In the genomic region with DNA sequence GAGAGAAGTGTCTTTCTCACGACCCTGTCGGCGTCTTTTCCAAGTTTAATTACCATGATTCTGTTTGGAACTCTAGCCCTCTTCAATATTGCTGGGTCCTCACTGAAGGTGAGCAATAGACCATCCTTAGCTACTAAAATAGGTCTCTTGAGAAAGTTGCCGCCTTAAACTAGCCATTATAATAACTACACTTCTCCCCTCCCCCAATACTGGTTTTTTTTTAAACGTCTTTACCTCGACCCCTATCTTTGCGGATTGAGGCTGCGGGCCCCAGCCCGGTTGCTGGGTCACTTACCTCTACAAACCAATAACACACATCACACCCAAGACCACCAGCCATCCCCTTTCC, we compare ENCODE assay signal across 8 cellular contexts. TPM values are rescaled to one million over a fixed set of nuclear protein-coding genes. Genes with fewer than 3 reads are reported as not detected.
A peak's percentile ranks its signal among the peaks of the same experiment; 100 is the strongest.
DNase-seq lines count a peak whose midpoint lies in the region; ATAC-seq and TF ChIP-seq lines count a peak whose summit lies in the region.

No MANE protein-coding gene starts in this region.

- peak overlapping the region; percentile 48 to 81 (median 66) for H3K4me3 ChIP-seq in heart right ventricle
- H3K4me3 ChIP-seq in choroid plexus epithelial cell (ENCODE audit: low read depth, low read length): peak overlapping the region; percentile 85
- H3K4me3 ChIP-seq in mesodermal cell (ENCODE audit: extremely low read depth, insufficient read depth, low read length, poor library complexity, severe bottlenecking): peak overlapping the region; percentile 74

- no peak for DNase-seq in heart right ventricle
- no peak for DNase-seq in left ventricle myocardium superior
- no peak for DNase-seq in choroid plexus epithelial cell (ENCODE audit: low read depth)
- no peak for DNase-seq in stimulated activated naive CD4-positive, alpha-beta T cell (lab: John Stamatoyannopoulos, UW)
- DNase-seq in activated gamma-delta T cell (lab: John Stamatoyannopoulos, UW): no peak
- no peak for DNase-seq in stimulated activated naive CD8-positive, alpha-beta T cell treated with anti-CD3 and anti-CD28 coated beads, Interleukin-15, Interleukin-2, amounts not matched to agents 100 U/mL and 50 U/mL, for 24 hours
- no peak for DNase-seq in NCI-H1417 (lab: John Stamatoyannopoulos, UW)

- intact Hi-C loops in heart right ventricle (cut with DNase I) (loop anchor here in 6 of 10 donors (1.0 to 10.0 kb wide), 5 partner anchors 50 to 346 kb away; a partner anchor contains a TSS), left ventricle myocardium superior (cut with micrococcal nuclease) (no loop called here)

- H3K27me3 ChIP-seq in heart right ventricle: no peaks in the 10 kb centered on the region

- H3K27ac ChIP-seq in heart right ventricle (peak overlapping the region; percentile 83 to 100 (median 96)), mesodermal cell (ENCODE audit: low read depth, low read length, severe bottlenecking) (peak overlapping the region; percentile 99)

- no peak for ATAC-seq in heart right ventricle
- no peak for ATAC-seq in left ventricle myocardium superior
- no peak for ATAC-seq in stimulated activated naive CD8-positive, alpha-beta T cell treated with anti-CD3 and anti-CD28 coated beads, Interleukin-15, Interleukin-2, amounts not matched to agents 100 U/mL and 50 U/mL, for 24 hours

- WGBS in heart right ventricle, 2 donors: 1 to 2% methylated on average over 9 of the region's 9 CpGs
- 0 to 1% methylated on average over 6 to 8 of the region's 9 CpGs for WGBS in mesodermal cell (ENCODE audit: insufficient coverage in 2 of 2), 2 experiments

- H3K4me1 ChIP-seq in heart right ventricle (peaks cover 3 to 54% (median 24%) of the 10 kb centered on the region in 9 donors), mesodermal cell (ENCODE audit: control insufficient read depth, insufficient read depth, low read length, poor library complexity, severe bottlenecking) (peaks cover 10% of the 10 kb centered on the region)

- TF ChIP-seq CTCF in heart right ventricle (IDR thresholded peaks at IDR 0.05): no peak
- TF ChIP-seq CTCF in choroid plexus epithelial cell (conservative IDR thresholded peaks at IDR 0.05; ENCODE audit: low read depth, low read length): no peak

- H3K9me3 ChIP-seq in heart right ventricle: no peaks in the 10 kb centered on the region
- H3K9me3 ChIP-seq in mesodermal cell (ENCODE audit: control insufficient read depth, low read length): no peaks in the 10 kb centered on the region

- peaks cover 0 to 43% (median 35%) of the 10 kb centered on the region in 9 donors for H3K36me3 ChIP-seq in heart right ventricle
- H3K36me3 ChIP-seq in mesodermal cell (ENCODE audit: control insufficient read depth, insufficient read depth, low read length): peaks cover 45% of the 10 kb centered on the region

RNA-seq across cellular contexts. Expression of a gene that starts 0.7 kb away (rescaled TPM):
- total RNA-seq in heart right ventricle (100 to 1,000 TPM; 115 to 148 (median 132) TPM), left ventricle myocardium superior (126 TPM)
- 10 to 100 TPM; 66.7 to 92.6 TPM for polyA plus RNA-seq in heart right ventricle
- polyA plus RNA-seq in mesodermal cell (2013, experiment 1 of 2): 98.5 TPM
- 102 TPM for polyA plus RNA-seq in mesodermal cell (2013, experiment 2 of 2)

RNA-seq across cellular contexts. Expression of a gene that starts 49.3 kb away (rescaled TPM):
- total RNA-seq in heart right ventricle: 100 to 1,000 TPM in 8 of 10 donors, 10 to 100 TPM in 2; 76.4 to 155 (median 122) TPM
- polyA plus RNA-seq in heart right ventricle: 10 to 100 TPM; 54.3 to 77.7 TPM
- 93.5 TPM for total RNA-seq in left ventricle myocardium superior
- 150 TPM for polyA plus RNA-seq in mesodermal cell (2013, experiment 1 of 2)
- polyA plus RNA-seq in mesodermal cell (2013, experiment 2 of 2): 143 TPM
